In the genomic region with DNA sequence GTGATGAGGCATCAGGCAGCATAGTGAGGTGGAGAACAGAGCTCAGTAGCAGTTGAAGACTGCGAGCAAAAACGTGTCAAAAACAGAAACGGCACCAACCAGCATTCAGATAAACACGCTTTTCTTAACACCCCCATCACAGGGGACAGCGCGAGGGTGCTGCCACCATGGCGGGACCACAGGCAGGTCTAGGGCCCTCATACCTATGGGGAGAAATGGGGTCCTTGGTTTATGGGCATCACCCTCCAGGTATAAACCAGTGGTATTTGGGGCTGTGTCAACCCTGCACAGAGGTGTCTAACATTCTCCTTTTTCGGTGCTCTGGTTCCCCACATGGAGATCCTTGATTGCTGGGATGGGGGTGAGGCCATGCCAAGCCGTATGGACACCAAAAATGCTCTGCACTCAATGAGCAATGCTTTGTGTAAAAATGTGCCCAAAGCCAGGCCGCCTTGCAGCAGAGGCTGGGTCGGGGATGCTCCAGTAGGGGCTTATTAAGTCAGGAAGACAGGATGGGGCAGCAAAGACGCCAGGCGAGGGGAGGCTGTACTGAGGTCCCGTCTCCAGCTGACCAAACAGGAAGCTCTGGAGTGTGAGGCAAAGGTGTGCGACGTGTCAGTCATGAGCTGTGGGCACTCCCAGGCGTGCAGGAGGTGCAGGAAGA, we compare ENCODE assay signal across 20 cellular contexts.
"Had no signal": no experiment of that assay in that cellular context is flagged by ENCODE, and none has a peak within 500 bp of the region (broad histone marks: within the 10 kb centered on the region; RNA-seq: fewer than 3 reads in every experiment).

No MANE protein-coding gene starts in this region.

- ATAC-seq: activated T-cell treated with anti-CD3 and anti-CD28 coated beads, Interleukin-2, amount 50 U/mL, for 4 hours; gastroesophageal sphincter; mucosa of descending colon had no signal

- H3K27ac ChIP-seq: dorsolateral prefrontal cortex, epithelial cell of prostate, gastroesophageal sphincter, upper lobe of left lung had no signal

- H3K4me3 ChIP-seq: dorsolateral prefrontal cortex, gastroesophageal sphincter, mucosa of descending colon, upper lobe of left lung had no signal

- H3K27me3 Mint-ChIP-seq: progenitor cell of endocrine pancreas had no signal

- H3K9me3 ChIP-seq: gastroesophageal sphincter, mucosa of descending colon, upper lobe of left lung had no signal

- DNase-seq: activated naive CD4-positive, alpha-beta T cell treated with Interleukin-2 at 50 U/mL for 16 hours; activated naive CD8-positive, alpha-beta T cell treated with anti-CD3 and anti-CD28 coated beads for 36 hours; activated T-cell treated with anti-CD3 and anti-CD28 coated beads, Interleukin-2, amount 50 U/mL, for 4 hours; central memory CD4-positive, alpha-beta T cell; hypothalamus; mesenchymal stem cell; mucosa of descending colon; retina; stimulated activated CD4-positive, alpha-beta T cell treated with anti-CD3 and anti-CD28 coated beads, Interleukin-4, amount 100 ng/mL, for 24 hours; stimulated activated naive CD4-positive, alpha-beta T cell treated with Interleukin-2 at 50 U/mL for 16 hours; T-helper 9 cell had no signal

- H3K36me3 Mint-ChIP-seq: activated naive CD8-positive, alpha-beta T cell treated with anti-CD3 and anti-CD28 coated beads for 36 hours had no signal

- H3K27me3 ChIP-seq: upper lobe of left lung had no signal

- FAIRE-seq: astrocyte, colon had no signal

- H3K9me3 Mint-ChIP-seq: activated naive CD8-positive, alpha-beta T cell treated with anti-CD3 and anti-CD28 coated beads for 36 hours; activated T-cell treated with anti-CD3 and anti-CD28 coated beads, Interleukin-2, amount 50 U/mL, for 4 hours had no signal

- H3K4me1 ChIP-seq: gastroesophageal sphincter had no signal

- H3K36me3 ChIP-seq: gastroesophageal sphincter, upper lobe of left lung had no signal

- H3K27ac Mint-ChIP-seq: activated naive CD8-positive, alpha-beta T cell treated with anti-CD3 and anti-CD28 coated beads for 36 hours; activated T-helper 2 cell treated with anti-CD3 and anti-CD28 coated beads, Interferon-gamma antibody, Interleukin-2, Interleukin-4, amounts not matched to agents 10 μg/mL and 5 μg/mL and 100 μg/mL, durations not matched to agents 14 hours and 24 hours and 36 hours; endodermal cell; progenitor cell of endocrine pancreas had no signal

- H3K4me3 Mint-ChIP-seq: activated naive CD8-positive, alpha-beta T cell treated with anti-CD3 and anti-CD28 coated beads for 36 hours; activated T-cell treated with anti-CD3 and anti-CD28 coated beads, Interleukin-2, amount 50 U/mL, for 4 hours; endodermal cell had no signal

- H3K4me1 Mint-ChIP-seq: endodermal cell had no signal
